ENCODE assay signal across 10 cellular contexts in the genomic region with DNA sequence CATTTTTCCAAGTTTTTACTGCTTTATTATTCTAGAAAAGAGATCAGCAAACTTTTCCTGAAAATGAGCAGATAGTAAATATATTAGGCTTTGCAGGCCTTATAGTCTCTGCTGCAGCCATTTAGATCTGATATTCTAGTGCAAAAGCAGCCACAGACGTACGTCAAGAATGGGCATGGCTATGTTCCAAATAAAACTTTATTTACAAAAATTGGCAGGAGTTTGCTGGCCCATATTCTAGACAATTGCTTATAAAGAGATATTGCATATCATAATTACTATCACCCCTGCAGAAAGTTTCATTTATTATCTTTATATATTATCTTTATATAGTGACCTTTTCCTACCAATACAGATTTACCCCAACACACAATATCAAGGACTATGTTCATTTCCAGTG.
"Had no signal": no experiment of that assay in that cellular context is flagged by ENCODE, and none has a peak within 500 bp of the region (broad histone marks: within the 10 kb centered on the region; RNA-seq: fewer than 3 reads in every experiment).

No MANE protein-coding gene starts in this region.

- H3K27ac Mint-ChIP-seq: GM23338, H9, HFFc6 had no signal

- FAIRE-seq: H54 had no signal

- H3K36me3 ChIP-seq: HAP-1 had no signal

- H3K4me3 Mint-ChIP-seq: GM23338, H9, HFFc6 had no signal

- ATAC-seq: GM23338, HCT116 had no signal

- H2AFZ ChIP-seq: GM23248, GM23338 had no signal

- H3K9ac ChIP-seq: GM23248 had no signal

- H3K27ac ChIP-seq: GM23248 had no signal

- H3K9me3 Mint-ChIP-seq: GM23338, H9, HFFc6 had no signal

- H3K9me3 ChIP-seq: HAP-1 had no signal

- H3K4me1 ChIP-seq: HAP-1 had no signal

- DNase-seq: GM23248, GOT3, H7, H9, HCEC 1CT, HFFc6 had no signal

- H3K4me3 ChIP-seq: GM23248, GM23338, HAP-1 had no signal

- H3K4me2 ChIP-seq: GM23338 had no signal
